ENCODE assay signal across 12 cellular contexts in the genomic region with DNA sequence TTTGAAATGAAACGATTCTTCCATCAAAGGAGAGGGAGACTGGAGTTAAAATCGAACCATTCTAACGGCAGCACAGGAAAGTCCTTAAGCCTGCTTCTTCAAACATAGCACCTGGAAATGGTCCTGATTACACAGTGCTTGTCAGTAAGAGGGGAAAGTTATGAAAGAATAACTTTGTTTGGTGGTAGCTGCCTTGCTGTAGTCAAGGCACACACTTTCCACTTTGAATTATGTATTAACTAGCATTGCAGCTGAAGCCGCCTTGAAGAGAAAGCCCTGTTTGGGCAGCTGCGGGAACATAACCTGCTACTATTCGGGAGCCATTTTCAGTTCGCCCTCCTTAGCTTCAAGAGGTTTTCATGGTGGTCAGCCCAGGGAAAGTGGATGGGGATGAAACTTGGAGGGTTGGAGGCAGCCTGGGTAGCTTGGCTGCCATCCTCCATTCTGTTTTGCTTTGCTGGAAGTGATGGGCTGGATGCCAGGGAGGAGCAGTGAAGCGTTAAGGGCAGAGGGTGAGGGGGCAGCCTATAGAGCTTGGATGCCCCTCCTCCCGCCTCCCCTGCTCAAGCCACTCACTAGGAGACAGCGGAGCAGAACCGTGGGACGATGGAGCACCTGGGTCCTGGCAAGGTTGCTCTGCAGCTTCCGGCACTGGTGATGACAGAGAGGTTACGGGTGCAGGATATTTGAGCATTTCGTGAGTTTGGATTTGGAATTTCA. TPM values are rescaled to one million over a fixed set of nuclear protein-coding genes. Genes with fewer than 3 reads are reported as not detected.
DNase-seq lines count a peak whose midpoint lies in the region; ATAC-seq and TF ChIP-seq lines count a peak whose summit lies in the region.
"Had no signal": no experiment of that assay in that cellular context is flagged by ENCODE, and none has a peak within 500 bp of the region (broad histone marks: within the 10 kb centered on the region; RNA-seq: fewer than 3 reads in every experiment).

No MANE protein-coding gene starts in this region.

- H3K4me2 ChIP-seq in mammary epithelial cell (ENCODE audit: insufficient read depth, low read depth, low read length): peak overlapping the region; percentile 51

- H3K4me3 ChIP-seq in mammary epithelial cell (replicated peaks in 1 of 3; ENCODE audit: insufficient read depth in 1 of 3, low read depth in 2 of 3, low read length in 3 of 3) (no peak overlapping the region), breast epithelium (no peak overlapping the region), upper lobe of left lung (peak overlapping the region in 3 of 4 donors; percentile 21 to 34 (median 31))

- in situ Hi-C loops in mammary epithelial cell (cut with MboI; ENCODE audit: low sequenced_read_pairs in 2 of 2): loop anchor here in 1 of 2 donors (10.0 to 25.0 kb wide), 2 partner anchors 105 to 538 kb away; no protein-coding TSS in a partner anchor

- TF ChIP-seq CTCF in mammary epithelial cell (conservative IDR thresholded peaks at IDR 0.05 in 1 of 2, IDR thresholded peaks at IDR 0.05 in 1 of 2; ENCODE audit: extremely low read depth in 1 of 2, insufficient read depth in 1 of 2, low read depth in 1 of 2, low read length in 2 of 2) (no peak), breast epithelium (IDR thresholded peaks at IDR 0.05) (no peak), upper lobe of left lung (IDR thresholded peaks at IDR 0.05) (no peak)

- H3K36me3 ChIP-seq in mammary epithelial cell (ENCODE audit: insufficient read depth, low read length) (no peaks in the 10 kb centered on the region), breast epithelium (no peaks in the 10 kb centered on the region), upper lobe of left lung (no peaks in the 10 kb centered on the region)

- no peak overlapping the region for H3K4me3 Mint-ChIP-seq in activated CD4-positive, alpha-beta T cell treated with anti-CD3 and anti-CD28 coated beads, Interleukin-2, amount 10 ng/mL, durations not matched to agents 24 days and 14 days
- H3K4me3 Mint-ChIP-seq: activated B cell treated with CpG ODN at 0.5 μM for 24 hours had no signal

- WGBS in mammary epithelial cell (ENCODE audit: low coverage, missing lambda C conversion rate): 45% methylated on average over 10 of the region's 15 CpGs
- WGBS in upper lobe of left lung, 2 donors: 49 to 61% methylated on average over 13 to 15 of the region's 15 CpGs

- peaks cover under 1% of the 10 kb centered on the region for H3K36me3 Mint-ChIP-seq in activated CD4-positive, alpha-beta T cell treated with anti-CD3 and anti-CD28 coated beads, Interleukin-2, amount 10 ng/mL, durations not matched to agents 24 days and 14 days (ENCODE audit: low read depth)

- TF ChIP-seq POLR2A in breast epithelium (IDR thresholded peaks at IDR 0.05) (no peak), upper lobe of left lung (IDR thresholded peaks at IDR 0.05) (peak in 1 of 4 donors; percentile 42)

- H3K4me1 Mint-ChIP-seq in activated CD4-positive, alpha-beta T cell treated with anti-CD3 and anti-CD28 coated beads, Interleukin-2, amount 10 ng/mL, durations not matched to agents 24 days and 14 days: peaks cover 1% of the 10 kb centered on the region

- ATAC-seq in esophagus mucosa (peak; percentile 34), upper lobe of left lung (ENCODE audit: low FRiP score in 2 of 2) (peak; percentile 37 to 80), GM21576 (IDR thresholded peaks at IDR 0.05; ENCODE audit: unreplicated experiment) (no peak)

- H2AFZ ChIP-seq in mammary epithelial cell (ENCODE audit: low read depth, low read length): peak overlapping the region; percentile 72

- no peak for TF ChIP-seq EP300 in upper lobe of left lung (IDR thresholded peaks at IDR 0.05)

- no peaks in the 10 kb centered on the region for H4K20me1 ChIP-seq in mammary epithelial cell (ENCODE audit: insufficient read depth, low read length)

- no peaks in the 10 kb centered on the region for H3K79me2 ChIP-seq in mammary epithelial cell (ENCODE audit: insufficient read depth, low read length)

- dilution Hi-C loops in mammary epithelial cell (cut with HindIII; ENCODE audit: low sequenced_read_pairs): no loop called here

- no TSS peak for BruUV-seq in mammary epithelial cell (replicated peaks; lab: Mats Ljungman, UMichigan)

- H3K27ac Mint-ChIP-seq in activated CD4-positive, alpha-beta T cell treated with anti-CD3 and anti-CD28 coated beads, Interleukin-2, amount 10 ng/mL, durations not matched to agents 24 days and 14 days: no peak overlapping the region
- H3K27ac Mint-ChIP-seq: activated B cell treated with CpG ODN at 0.5 μM for 24 hours had no signal

- CTCF ChIA-PET in mammary epithelial cell (lab: Charles Lee; ENCODE audit: low non-redundant PET): interaction anchor here (0.6 kb wide), 1 partner anchor 253 kb away, joined by 5 read pairs; no protein-coding TSS in a partner anchor

- H3K27me3 ChIP-seq in mammary epithelial cell (ENCODE audit: insufficient read depth, low read length) (no peaks in the 10 kb centered on the region), breast epithelium (no peaks in the 10 kb centered on the region), upper lobe of left lung (no peaks in the 10 kb centered on the region)

- H3K9me3 Mint-ChIP-seq in activated CD4-positive, alpha-beta T cell treated with anti-CD3 and anti-CD28 coated beads, Interleukin-2, amount 10 ng/mL, durations not matched to agents 24 days and 14 days: no peaks in the 10 kb centered on the region
- H3K9me3 Mint-ChIP-seq: activated B cell treated with CpG ODN at 0.5 μM for 24 hours had no signal

- H3K27me3 Mint-ChIP-seq in activated CD4-positive, alpha-beta T cell treated with anti-CD3 and anti-CD28 coated beads, Interleukin-2, amount 10 ng/mL, durations not matched to agents 24 days and 14 days: peaks cover 16% of the 10 kb centered on the region

- peaks cover 15% of the 10 kb centered on the region for H3K4me1 ChIP-seq in mammary epithelial cell (ENCODE audit: insufficient read depth, low read length)
- H3K4me1 ChIP-seq in breast epithelium: no peaks in the 10 kb centered on the region
- H3K4me1 ChIP-seq in upper lobe of left lung: peaks cover under 1 to 19% (median 8%) of the 10 kb centered on the region in 4 donors

- DNase-seq in mammary epithelial cell: no peak
- DNase-seq in breast epithelium (ENCODE audit: low spot score in 2 of 2): no peak
- peak; percentile 62 for DNase-seq in NCI-H510A (lab: John Stamatoyannopoulos, UW)
- DNase-seq in upper lobe of left lung: peak in 1 of 2 donors; percentile 65
- no peak for DNase-seq in foreskin melanocyte
- no peak for DNase-seq in activated CD4-positive, alpha-beta T cell treated with anti-CD3 and anti-CD28 coated beads, Interleukin-2, amount 10 ng/mL, durations not matched to agents 24 days and 14 days
- DNase-seq: activated B cell treated with CpG ODN at 0.5 μM for 24 hours; cortex of kidney; stimulated activated CD4-positive, alpha-beta T cell treated with anti-CD3 and anti-CD28 coated beads, Interleukin-4, amount 100 ng/mL, for 24 hours; stimulated activated naive CD4-positive, alpha-beta T cell treated with Interleukin-2 at 50 U/mL for 16 hours had no signal

- H3K9ac ChIP-seq in mammary epithelial cell (ENCODE audit: insufficient read depth, low read length): no peak overlapping the region

- H3K27ac ChIP-seq in mammary epithelial cell (ENCODE audit: insufficient read depth, low read depth, low read length) (no peak overlapping the region), breast epithelium (no peak overlapping the region), upper lobe of left lung (peak overlapping the region; percentile 57 to 86 (median 71))

- intact Hi-C loops in mammary epithelial cell (cut with micrococcal nuclease): no loop called here
- intact Hi-C loops in breast epithelium (cut with DNase I; ENCODE audit: low total_unique reads): no loop called here
- intact Hi-C loops in activated CD4-positive, alpha-beta T cell treated with anti-CD3 and anti-CD28 coated beads, Interleukin-2, amount 10 ng/mL, durations not matched to agents 24 days and 14 days (cut with micrococcal nuclease): no loop called here

- no peaks in the 10 kb centered on the region for H3K9me3 ChIP-seq in mammary epithelial cell (replicated peaks; ENCODE audit: insufficient read depth, low read length)
- no peaks in the 10 kb centered on the region for H3K9me3 ChIP-seq in breast epithelium
- no peaks in the 10 kb centered on the region for H3K9me3 ChIP-seq in upper lobe of left lung

RNA-seq across cellular contexts. Expression of gene HAS3, which starts 5.2 kb away (rescaled TPM):
- total RNA-seq in mammary epithelial cell (100 to 1,000 TPM in 1 of 2 donors, 10 to 100 TPM in 1; 38.2 to 133 TPM), breast epithelium (10 to 100 TPM in 1 of 3 donors, 1 to 10 TPM in 1, under 1 TPM in 1; 0.96 to 10.5 (median 2.5) TPM), esophagus mucosa (72.2 TPM), upper lobe of left lung (10 to 100 TPM in 4 of 6 donors, 1 to 10 TPM in 2; 4.5 to 32.0 (median 15.8) TPM)
- polyA plus RNA-seq in mammary epithelial cell: 58.0 TPM
- 61.2 TPM for polyA minus RNA-seq in mammary epithelial cell
- 0.56 and 0.64 TPM in 2 replicates for total RNA-seq in activated CD4-positive, alpha-beta T cell treated with anti-CD3 and anti-CD28 coated beads, Interleukin-2, amount 10 ng/mL, durations not matched to agents 24 days and 14 days

RNA-seq across cellular contexts. Expression of gene CHTF8, which starts 32.2 kb away (rescaled TPM):
- 100 to 1,000 TPM in 1 of 2 donors, 10 to 100 TPM in 1; 48.2 to 132 TPM for total RNA-seq in mammary epithelial cell
- 117 TPM for polyA plus RNA-seq in mammary epithelial cell
- 224 TPM for polyA minus RNA-seq in mammary epithelial cell
- 10 to 100 TPM; 54.1 to 85.8 (median 71.2) TPM for total RNA-seq in breast epithelium
- 89.6 TPM for total RNA-seq in esophagus mucosa
- total RNA-seq in upper lobe of left lung: 100 to 1,000 TPM in 1 of 6 donors, 10 to 100 TPM in 5; 33.5 to 103 (median 70.6) TPM
- 124 and 138 TPM in 2 replicates for total RNA-seq in activated CD4-positive, alpha-beta T cell treated with anti-CD3 and anti-CD28 coated beads, Interleukin-2, amount 10 ng/mL, durations not matched to agents 24 days and 14 days

RNA-seq across cellular contexts. Expression of gene UTP4, which starts 32.2 kb away (rescaled TPM):
- total RNA-seq in mammary epithelial cell (10 to 100 TPM; 27.5 to 94.7 TPM), breast epithelium (10 to 100 TPM; 24.6 to 34.1 (median 33.9) TPM), esophagus mucosa (30.2 TPM), upper lobe of left lung (10 to 100 TPM; 10.9 to 38.8 (median 28.4) TPM)
- polyA plus RNA-seq in mammary epithelial cell: 105 TPM
- polyA minus RNA-seq in mammary epithelial cell: 189 TPM
- total RNA-seq in activated CD4-positive, alpha-beta T cell treated with anti-CD3 and anti-CD28 coated beads, Interleukin-2, amount 10 ng/mL, durations not matched to agents 24 days and 14 days: 126 and 131 TPM in 2 replicates

Comparison
In these comparisons a context has a peak if more than half of its experiments do, and no peak if none do; other contexts are left out.
1. H3K27ac ChIP-seq: peak in upper lobe of left lung (4 of 4); none in mammary epithelial cell (single experiment) and breast epithelium (0 of 2).
2. H3K4me3 ChIP-seq: peak in upper lobe of left lung (3 of 4); none in mammary epithelial cell (0 of 3) and breast epithelium (0 of 3).